8 cellular contexts compared by ENCODE assay signal in the genomic region with DNA sequence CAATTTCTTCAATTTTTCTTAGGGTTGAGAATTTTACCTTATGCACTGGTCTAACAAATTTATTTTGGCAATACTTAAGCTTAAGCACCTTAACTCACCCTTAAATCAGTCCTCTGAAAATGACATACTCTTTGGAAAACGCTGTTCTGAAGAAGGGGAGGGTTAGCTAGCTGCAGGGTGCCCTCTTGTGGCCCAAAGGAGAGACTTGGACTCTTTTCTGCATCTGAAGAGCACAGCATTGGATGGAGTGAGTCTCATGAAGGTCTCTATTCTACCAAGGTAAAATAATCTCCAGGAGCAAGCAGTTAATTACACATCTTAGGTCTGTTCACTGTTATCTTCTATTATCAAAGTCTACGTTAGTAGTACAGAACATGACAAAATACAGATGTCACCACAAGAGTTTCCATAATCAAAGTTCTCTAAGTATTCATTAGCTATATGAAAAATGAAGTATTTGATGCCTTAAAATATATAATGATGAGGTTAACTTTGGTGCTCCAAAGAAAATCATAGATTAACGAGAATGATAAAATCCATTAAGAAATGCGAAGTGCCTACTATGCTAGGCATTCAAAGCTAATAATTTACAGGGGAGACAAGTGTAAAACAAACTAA. TPM values are rescaled to one million over a fixed set of nuclear protein-coding genes. Genes with fewer than 3 reads are reported as not detected.
DNase-seq lines count a peak whose midpoint lies in the region; ATAC-seq and TF ChIP-seq lines count a peak whose summit lies in the region.

No MANE protein-coding gene starts in this region.

- H3K79me2 ChIP-seq in parathyroid adenoma: peaks cover 25% of the 10 kb centered on the region

- ATAC-seq in HG03175 (IDR thresholded peaks at IDR 0.05; ENCODE audit: unreplicated experiment): peak; percentile 76
- ATAC-seq in HG03196 (IDR thresholded peaks at IDR 0.05; ENCODE audit: unreplicated experiment): no peak

- H3K9ac ChIP-seq in parathyroid adenoma: no peak overlapping the region

- no peak overlapping the region for H3K4me3 ChIP-seq in AG04450 (ENCODE audit: low read depth, low read length)
- H3K4me3 ChIP-seq in parathyroid adenoma (ENCODE audit: low read depth, low read length): no peak overlapping the region

- POLR2A ChIA-PET in AG04450 (lab: Yijun Ruan, JAX): no interaction called here

- H3K4me1 Mint-ChIP-seq in activated T-helper 1 cell treated with anti-CD3 and anti-CD28 coated beads, Interleukin-12 subunit alpha, Interleukin-12 subunit beta, Interleukin-2, Interleukin-4 antibody, amounts not matched to agents 30 ng/mL and 10 ng/mL and 1 ng/mL, durations not matched to agents 14 hours and 24 hours and 36 hours (ENCODE audit: low read depth): peaks cover 76% of the 10 kb centered on the region

- H3K9me3 ChIP-seq in AG04450 (ENCODE audit: control insufficient read depth, insufficient read depth, low read length) (peaks cover 4% of the 10 kb centered on the region; the same call in 1 of the 2 replicates), parathyroid adenoma (ENCODE audit: control insufficient read depth, low read length) (no peaks in the 10 kb centered on the region)

- peaks cover 8% of the 10 kb centered on the region for H3K9me3 Mint-ChIP-seq in activated T-helper 1 cell treated with anti-CD3 and anti-CD28 coated beads, Interleukin-12 subunit alpha, Interleukin-12 subunit beta, Interleukin-2, Interleukin-4 antibody, amounts not matched to agents 30 ng/mL and 10 ng/mL and 1 ng/mL, durations not matched to agents 14 hours and 24 hours and 36 hours

- CTCF ChIA-PET in AG04450 (lab: Charles Lee): interaction anchor here (0.5 to 6.3 kb wide), 53 partner anchors 8 to 540 kb away, joined by 3 to 130 read pairs (median 5); partner anchors contain the start of genes HS1BP3 and LAPTM4A

- no peaks in the 10 kb centered on the region for H3K36me3 ChIP-seq in parathyroid adenoma (ENCODE audit: control insufficient read depth, insufficient read depth, low read length)

- no peak overlapping the region for H2AFZ ChIP-seq in parathyroid adenoma

- peaks cover 55% of the 10 kb centered on the region for H3K36me3 Mint-ChIP-seq in activated T-helper 1 cell treated with anti-CD3 and anti-CD28 coated beads, Interleukin-12 subunit alpha, Interleukin-12 subunit beta, Interleukin-2, Interleukin-4 antibody, amounts not matched to agents 30 ng/mL and 10 ng/mL and 1 ng/mL, durations not matched to agents 14 hours and 24 hours and 36 hours (ENCODE audit: low read depth)

- no peaks in the 10 kb centered on the region for H3K27me3 Mint-ChIP-seq in activated T-helper 1 cell treated with anti-CD3 and anti-CD28 coated beads, Interleukin-12 subunit alpha, Interleukin-12 subunit beta, Interleukin-2, Interleukin-4 antibody, amounts not matched to agents 30 ng/mL and 10 ng/mL and 1 ng/mL, durations not matched to agents 14 hours and 24 hours and 36 hours (ENCODE audit: insufficient read depth)

- H3K4me1 ChIP-seq in parathyroid adenoma: peaks cover 5% of the 10 kb centered on the region

- DNase-seq in AG04450 (ENCODE audit: low read depth, low spot score) (peak; percentile 30), NCI-H69 (lab: John Stamatoyannopoulos, UW) (peak; percentile 63), foreskin melanocyte (peak; percentile 59)
- DNase-seq in activated T-helper 1 cell treated with anti-CD3 and anti-CD28 coated beads, Interleukin-12 subunit alpha, Interleukin-12 subunit beta, Interleukin-2, Interleukin-4 antibody, amounts not matched to agents 30 ng/mL and 10 ng/mL and 1 ng/mL, durations not matched to agents 14 hours and 24 hours and 36 hours (ENCODE audit: low spot score): peak; percentile 25

- H3K27ac ChIP-seq in AG04450 (ENCODE audit: low read depth, low read length): no peak overlapping the region
- no peak overlapping the region for H3K27ac ChIP-seq in parathyroid adenoma

- intact Hi-C loops in activated T-helper 1 cell treated with anti-CD3 and anti-CD28 coated beads, Interleukin-12 subunit alpha, Interleukin-12 subunit beta, Interleukin-2, Interleukin-4 antibody, amounts not matched to agents 30 ng/mL and 10 ng/mL and 1 ng/mL, durations not matched to agents 14 hours and 24 hours and 36 hours (cut with micrococcal nuclease): loop anchor here (1.0 to 2.0 kb wide), 3 partner anchors 24 to 39 kb away; partner anchors contain the start of gene PUM2

- H3K27me3 ChIP-seq in AG04450 (ENCODE audit: control insufficient read depth, insufficient read depth, low read length) (no peaks in the 10 kb centered on the region), parathyroid adenoma (ENCODE audit: control insufficient read depth, insufficient read depth, low read length) (no peaks in the 10 kb centered on the region)

- H3K4me2 ChIP-seq in parathyroid adenoma (ENCODE audit: low read length): no peak overlapping the region

- no peak overlapping the region for H3K4me3 Mint-ChIP-seq in activated T-helper 1 cell treated with anti-CD3 and anti-CD28 coated beads, Interleukin-12 subunit alpha, Interleukin-12 subunit beta, Interleukin-2, Interleukin-4 antibody, amounts not matched to agents 30 ng/mL and 10 ng/mL and 1 ng/mL, durations not matched to agents 14 hours and 24 hours and 36 hours

- TF ChIP-seq CTCF in AG04450 (IDR thresholded peaks at IDR 0.05; ENCODE audit: low read depth, low read length): peak; percentile 91
- TF ChIP-seq CTCF in GM12874 (IDR thresholded peaks at IDR 0.05; ENCODE audit: insufficient read depth, low read depth, low read length): peak; percentile 79
- TF ChIP-seq CTCF in parathyroid adenoma (IDR thresholded peaks at IDR 0.05): peak; percentile 77

- peak overlapping the region; percentile 4 for H3K27ac Mint-ChIP-seq in activated T-helper 1 cell treated with anti-CD3 and anti-CD28 coated beads, Interleukin-12 subunit alpha, Interleukin-12 subunit beta, Interleukin-2, Interleukin-4 antibody, amounts not matched to agents 30 ng/mL and 10 ng/mL and 1 ng/mL, durations not matched to agents 14 hours and 24 hours and 36 hours

RNA-seq across cellular contexts. Expression of gene PUM2, which starts 24.4 kb away (rescaled TPM):
- polyA plus RNA-seq in AG04450 (2011; rRNA removed): 42.9 and 53.7 TPM in 2 replicates
- polyA minus RNA-seq in AG04450 (2011; rRNA and poly(A)+ RNA removed): 134 and 159 TPM in 2 replicates
- total RNA-seq in activated T-helper 1 cell treated with anti-CD3 and anti-CD28 coated beads, Interleukin-12 subunit alpha, Interleukin-12 subunit beta, Interleukin-2, Interleukin-4 antibody, amounts not matched to agents 30 ng/mL and 10 ng/mL and 1 ng/mL, durations not matched to agents 14 hours and 24 hours and 36 hours: 125 and 131 TPM in 2 replicates
